Comparison of ENCODE assay signal across 8 cellular contexts in the genomic region with DNA sequence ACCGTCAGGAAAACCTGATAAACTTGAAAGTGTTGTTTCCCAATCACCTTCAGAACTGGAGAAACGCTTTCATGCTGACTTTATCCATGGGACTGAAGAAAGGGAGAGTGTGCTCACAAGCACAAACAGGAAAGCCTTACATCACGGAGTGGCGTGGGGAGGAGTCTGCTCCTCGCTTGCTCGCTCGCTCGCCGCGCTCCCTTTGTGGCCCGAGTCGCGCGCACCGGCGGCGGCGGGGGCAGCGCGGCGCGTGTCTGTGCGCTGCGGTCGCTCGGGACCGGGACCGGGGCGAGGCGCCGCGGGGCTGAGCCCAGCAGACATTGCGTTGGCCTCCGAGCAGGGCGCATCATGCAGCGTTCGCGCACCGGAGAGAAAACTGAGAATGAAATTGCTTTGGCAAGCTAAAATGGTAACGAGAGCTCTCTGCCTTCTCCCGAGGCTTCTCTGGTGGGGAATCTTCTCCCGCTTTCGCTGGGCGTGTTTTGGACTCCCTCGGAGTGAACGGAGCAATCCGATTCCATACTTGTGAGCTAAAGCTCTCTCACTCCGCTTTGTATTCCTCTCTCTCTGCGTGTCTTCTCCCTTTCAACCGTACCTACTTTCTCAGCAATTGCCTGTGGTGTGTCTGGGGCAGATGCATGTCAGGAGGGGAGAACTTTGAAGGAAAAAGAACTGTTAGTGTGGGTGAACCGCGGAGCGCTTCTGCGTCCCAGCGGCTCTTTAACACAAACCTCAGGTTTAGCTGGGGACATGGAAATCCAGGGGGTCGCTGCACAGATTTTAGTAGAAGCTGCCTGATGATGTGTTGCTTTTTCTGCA. TPM values are rescaled to one million over a fixed set of nuclear protein-coding genes. Genes with fewer than 3 reads are reported as not detected.
DNase-seq lines count a peak whose midpoint lies in the region; ATAC-seq and TF ChIP-seq lines count a peak whose summit lies in the region.

A gene (plus strand): TSS at position 205 of the 819 bp plus-strand sequence. CDS start 178 bp downstream, at position 383.

- no peak for TF ChIP-seq CTCF in MCF 10A (IDR thresholded peaks at IDR 0.05; ENCODE audit: unreplicated experiment)

- no peak within 1 kb of the TSS for H3K27ac ChIP-seq in iPS-18a (ENCODE audit: low read length)

- ATAC-seq in GM19351 (IDR thresholded peaks at IDR 0.05; ENCODE audit: unreplicated experiment) (peak; percentile 43), HG03558 (IDR thresholded peaks at IDR 0.05; ENCODE audit: extremely low read depth, unreplicated experiment) (peak; percentile 37), GM18870 (IDR thresholded peaks at IDR 0.05; ENCODE audit: unreplicated experiment) (no peak)

- H3K4me1 ChIP-seq in iPS-18a (ENCODE audit: control insufficient read depth, low read depth, low read length) = peaks cover 17% of the 10 kb centered on the region

- peak within 1 kb of the TSS; percentile 29 for H3K27ac Mint-ChIP-seq in MCF 10A (ENCODE audit: low read depth, unreplicated experiment)

- H3K9me3 ChIP-seq in iPS-18a (ENCODE audit: control insufficient read depth, low read depth, low read length) = no peaks in the 10 kb centered on the region

- DNase-seq in CMK (ENCODE audit: low read depth) = peak; percentile 5
- DNase-seq in SK-MEL-5 (ENCODE audit: low read depth, low spot score) = peak; percentile 63
- peak; percentile 73 for DNase-seq in MCF 10A (ENCODE audit: unreplicated experiment)
- DNase-seq in retina = peak; percentile 89

- H3K27me3 Mint-ChIP-seq in MCF 10A (ENCODE audit: insufficient read depth, unreplicated experiment) = no peaks in the 10 kb centered on the region

- peak within 1 kb of the TSS; percentile 81 for H3K9ac ChIP-seq in iPS-18a (ENCODE audit: low read length)

- H3K4me1 Mint-ChIP-seq in MCF 10A (ENCODE audit: insufficient read depth, unreplicated experiment) = peaks cover 17% of the 10 kb centered on the region

- no peaks in the 10 kb centered on the region for H3K36me3 ChIP-seq in iPS-18a (ENCODE audit: control insufficient read depth, low read depth, low read length)

- in situ Hi-C loops in SK-MEL-5 (cut with HindIII; ENCODE audit: low pct_unique_long_range_greater_than_20kb, low sequenced_read_pairs) = no loop called here

- peak within 1 kb of the TSS; percentile 93 for H3K4me3 ChIP-seq in iPS-18a (ENCODE audit: low read length)

- POLR2A ChIA-PET in MCF 10A (lab: Yijun Ruan, JAX) = interaction anchor here (0.7 to 1.9 kb wide), 10 partner anchors 10 to 149 kb away, joined by 3 to 11 read pairs (median 3); no protein-coding TSS in a partner anchor

- peaks cover 32% of the 10 kb centered on the region for H3K27me3 ChIP-seq in iPS-18a (ENCODE audit: control insufficient read depth, insufficient read depth, low read length)

- H3K9me3 Mint-ChIP-seq in MCF 10A (ENCODE audit: unreplicated experiment) = peaks cover 14% of the 10 kb centered on the region

- CTCF ChIA-PET in MCF 10A (lab: Yijun Ruan, JAX) = interaction anchor here (0.6 to 3.4 kb wide), 4 partner anchors 111 to 172 kb away, joined by 3 to 21 read pairs (median 3); no protein-coding TSS in a partner anchor

- intact Hi-C loops in MCF 10A (cut with micrococcal nuclease) = no loop called here

- no TSS peak for BruUV-seq in MCF 10A (replicated peaks; lab: Mats Ljungman, UMichigan)

- H3K4me3 Mint-ChIP-seq in MCF 10A (ENCODE audit: unreplicated experiment) = peak within 1 kb of the TSS; percentile 84

- no peaks in the 10 kb centered on the region for H3K36me3 Mint-ChIP-seq in MCF 10A (ENCODE audit: insufficient read depth, unreplicated experiment)

RNA-seq across cellular contexts. Expression of the gene that starts here (rescaled TPM):
- total RNA-seq in SK-MEL-5 (2014; rRNA removed; shearing (Covaris generic)) = 5.9 and 6.0 TPM in 2 replicates
- polyA plus RNA-seq in SK-MEL-5 (2015; cell fraction: cytosol; rRNA removed) = 2.6 and 3.7 TPM in 2 replicates
- polyA plus RNA-seq in SK-MEL-5 (2015; cell fraction: nucleus; rRNA removed) = 3.0 and 4.4 TPM in 2 replicates
- 2.1 and 2.3 TPM in 2 replicates for total RNA-seq in MCF 10A (2022)

Comparison
In these comparisons a context has a peak if more than half of its experiments do, and no peak if none do; other contexts are left out.
1. DNase-seq: peak in every context shown above with its lines; median percentile 89 in retina; 73 in MCF 10A; 63 in SK-MEL-5; 5 in CMK.